In genomic region chr1:59143824-59144223, GRCh38 we compare ENCODE assay signal across 16 cellular contexts.
DNase-seq lines count a peak whose midpoint lies in the region; ATAC-seq and TF ChIP-seq lines count a peak whose summit lies in the region.
"Had no signal": no experiment of that assay in that cellular context is flagged by ENCODE, and none has a peak within 500 bp of the region (broad histone marks: within the 10 kb centered on the region; RNA-seq: fewer than 3 reads in every experiment).

No MANE protein-coding gene starts in this region.

- H2AFZ ChIP-seq in neural cell (ENCODE audit: low read depth, low read length) (no peak overlapping the region), smooth muscle cell (ENCODE audit: low read depth) (no peak overlapping the region)

- H3K4me3 ChIP-seq in epithelial cell of proximal tubule (ENCODE audit: low read depth, low read length), result no peak overlapping the region
- H3K4me3 ChIP-seq in neural cell (ENCODE audit: low read length), result no peak overlapping the region
- no peak overlapping the region for H3K4me3 ChIP-seq in smooth muscle cell
- H3K4me3 ChIP-seq: SK-N-MC had no signal

- H3K27me3 ChIP-seq in neural cell (ENCODE audit: insufficient read depth, low read depth, low read length), result peaks cover 18% of the 10 kb centered on the region
- H3K27me3 ChIP-seq in smooth muscle cell (ENCODE audit: low read depth), result no peaks in the 10 kb centered on the region

- H4K20me1 ChIP-seq in neural cell (ENCODE audit: insufficient read depth), result no peaks in the 10 kb centered on the region
- no peaks in the 10 kb centered on the region for H4K20me1 ChIP-seq in smooth muscle cell (ENCODE audit: low read depth)

- intact Hi-C loops in activated CD4-positive, alpha-beta T cell treated with anti-CD3 and anti-CD28 coated beads, Interleukin-2, amount 10 ng/mL, durations not matched to agents 24 days and 14 days (cut with micrococcal nuclease), result loop anchor here (1.0 to 10.0 kb wide), 4 partner anchors 7 to 359 kb away; partner anchors contain the start of gene JUN

- H3K79me2 ChIP-seq in neural cell (replicated peaks; ENCODE audit: insufficient read depth, low read length), result no peaks in the 10 kb centered on the region
- H3K79me2 ChIP-seq in smooth muscle cell (ENCODE audit: low read depth), result no peaks in the 10 kb centered on the region

- no peak overlapping the region for H3K4me2 ChIP-seq in neural cell (ENCODE audit: low read length)
- no peak overlapping the region for H3K4me2 ChIP-seq in smooth muscle cell

- peaks cover 5% of the 10 kb centered on the region for H3K9me3 Mint-ChIP-seq in activated CD4-positive, alpha-beta T cell treated with anti-CD3 and anti-CD28 coated beads, Interleukin-2, amount 10 ng/mL, durations not matched to agents 24 days and 14 days
- H3K9me3 Mint-ChIP-seq: activated T-cell treated with anti-CD3 and anti-CD28 coated beads, Interleukin-2, amount 50 U/mL, for 72 hours; stimulated activated memory B cell treated with anti-CD40 and anti-IgM and Interleukin-4, amounts not matched to agents 10 μg/mL and 1 μg/mL and 100 μg/mL, for 72 hours had no signal

- H3K9me3 ChIP-seq in neural cell (ENCODE audit: low read length) (no peaks in the 10 kb centered on the region), smooth muscle cell (replicated peaks; ENCODE audit: low read depth) (no peaks in the 10 kb centered on the region)
- H3K9me3 ChIP-seq: neutrophil had no signal

- H3K4me1 Mint-ChIP-seq in activated CD4-positive, alpha-beta T cell treated with anti-CD3 and anti-CD28 coated beads, Interleukin-2, amount 10 ng/mL, durations not matched to agents 24 days and 14 days, result peaks cover 55% of the 10 kb centered on the region

- H3K27ac Mint-ChIP-seq in activated CD4-positive, alpha-beta T cell treated with anti-CD3 and anti-CD28 coated beads, Interleukin-2, amount 10 ng/mL, durations not matched to agents 24 days and 14 days, result no peak overlapping the region
- H3K27ac Mint-ChIP-seq: activated T-cell treated with anti-CD3 and anti-CD28 coated beads, Interleukin-2, amount 50 U/mL, for 72 hours; CD4-positive, CD25-positive, alpha-beta regulatory T cell had no signal

- TF ChIP-seq CTCF in epithelial cell of proximal tubule (conservative IDR thresholded peaks at IDR 0.05; ENCODE audit: low read depth, low read length) (no peak), neural cell (IDR thresholded peaks at IDR 0.05; ENCODE audit: poor library complexity, severe bottlenecking) (no peak), smooth muscle cell (IDR thresholded peaks at IDR 0.05; ENCODE audit: borderline replicate concordance, insufficient read depth, poor library complexity, severe bottlenecking) (no peak)

- no peaks in the 10 kb centered on the region for H3K27me3 Mint-ChIP-seq in activated CD4-positive, alpha-beta T cell treated with anti-CD3 and anti-CD28 coated beads, Interleukin-2, amount 10 ng/mL, durations not matched to agents 24 days and 14 days
- H3K27me3 Mint-ChIP-seq: CD4-positive, CD25-positive, alpha-beta regulatory T cell; stimulated activated memory B cell treated with anti-CD40 and anti-IgM and Interleukin-4, amounts not matched to agents 10 μg/mL and 1 μg/mL and 100 μg/mL, for 72 hours had no signal

- no peaks in the 10 kb centered on the region for H3K4me1 ChIP-seq in smooth muscle cell (ENCODE audit: low read depth)

- 53% methylated on average over 2 of the region's 2 CpGs for WGBS in smooth muscle cell (ENCODE audit: low lambda C conversion rate)

- H3K9me2 ChIP-seq in neural cell (ENCODE audit: insufficient read depth, low read length), result no peaks in the 10 kb centered on the region

- in situ Hi-C loops in Caki2 (cut with HindIII; ENCODE audit: low pct_unique_long_range_greater_than_20kb, low sequenced_read_pairs), result loop anchor here (10.0 kb wide), 1 partner anchor 319 kb away; no protein-coding TSS in a partner anchor

- no peak overlapping the region for H3K4me3 Mint-ChIP-seq in activated CD4-positive, alpha-beta T cell treated with anti-CD3 and anti-CD28 coated beads, Interleukin-2, amount 10 ng/mL, durations not matched to agents 24 days and 14 days
- H3K4me3 Mint-ChIP-seq: CD4-positive, CD25-positive, alpha-beta regulatory T cell; stimulated activated memory B cell treated with anti-CD40 and anti-IgM and Interleukin-4, amounts not matched to agents 10 μg/mL and 1 μg/mL and 100 μg/mL, for 72 hours had no signal

- H3K9ac ChIP-seq in neural cell (ENCODE audit: low read length) (no peak overlapping the region), smooth muscle cell (ENCODE audit: low read depth) (no peak overlapping the region)

- H3K27ac ChIP-seq in neural cell (ENCODE audit: low read length) (no peak overlapping the region), smooth muscle cell (ENCODE audit: low read depth) (no peak overlapping the region)
- H3K27ac ChIP-seq: neutrophil, SK-N-MC had no signal

- no peak for TF ChIP-seq RAD21 in neural cell (conservative IDR thresholded peaks at IDR 0.05)

- no peaks in the 10 kb centered on the region for H3K36me3 Mint-ChIP-seq in activated CD4-positive, alpha-beta T cell treated with anti-CD3 and anti-CD28 coated beads, Interleukin-2, amount 10 ng/mL, durations not matched to agents 24 days and 14 days (ENCODE audit: low read depth)
- H3K36me3 Mint-ChIP-seq: CD4-positive, CD25-positive, alpha-beta regulatory T cell; stimulated activated memory B cell treated with anti-CD40 and anti-IgM and Interleukin-4, amounts not matched to agents 10 μg/mL and 1 μg/mL and 100 μg/mL, for 72 hours had no signal

- peak; percentile 58 for DNase-seq in Caki2 (ENCODE audit: low read depth)
- DNase-seq in NCI-H226, result peak; percentile 57
- peak; percentile 85 for DNase-seq in epithelial cell of proximal tubule (ENCODE audit: low read depth)
- no peak for DNase-seq in activated CD4-positive, alpha-beta T cell treated with anti-CD3 and anti-CD28 coated beads, Interleukin-2, amount 10 ng/mL, durations not matched to agents 24 days and 14 days
- DNase-seq in NCI-H2081 (lab: John Stamatoyannopoulos, UW), result no peak
- no peak for DNase-seq in smooth muscle cell (lab: John Stamatoyannopoulos, UW; ENCODE audit: unreplicated experiment)
- DNase-seq: activated T-cell treated with anti-CD3 and anti-CD28 coated beads, Interleukin-2, amount 50 U/mL, for 72 hours; CD4-positive, CD25-positive, alpha-beta regulatory T cell; NCI-H1417; stimulated activated CD4-positive, alpha-beta T cell treated with anti-CD3 and anti-CD28 coated beads, Interleukin-1b, Interleukin-23, amount 100 ng/mL, for 48 hours had no signal

- no peaks in the 10 kb centered on the region for H3F3A ChIP-seq in neural cell (ENCODE audit: insufficient read depth, low read length, poor library complexity, severe bottlenecking)
- H3F3A ChIP-seq in smooth muscle cell (ENCODE audit: low read depth), result peaks cover 4% of the 10 kb centered on the region

- H3K36me3 ChIP-seq in neural cell (ENCODE audit: insufficient read depth, low read length) (no peaks in the 10 kb centered on the region), smooth muscle cell (ENCODE audit: low read depth) (no peaks in the 10 kb centered on the region)
- H3K36me3 ChIP-seq: neutrophil had no signal

- ATAC-seq in GM18873 (IDR thresholded peaks at IDR 0.05; ENCODE audit: low FRiP score, unreplicated experiment), result no peak
- ATAC-seq: activated CD4-positive, CD25-positive, alpha-beta regulatory T cell treated with anti-CD3 and anti-CD28 coated beads, Interleukin-2, amount 50 U/mL, for 24 hours; activated T-cell treated with anti-CD3 and anti-CD28 coated beads, Interleukin-2, amount 50 U/mL, for 72 hours; stimulated activated memory B cell treated with anti-CD40 and anti-IgM and Interleukin-4, amounts not matched to agents 10 μg/mL and 1 μg/mL and 100 μg/mL, for 72 hours had no signal

- no peak for TF ChIP-seq EP300 in neural cell (conservative IDR thresholded peaks at IDR 0.05; ENCODE audit: poor library complexity, severe bottlenecking)

TF ChIP-seq in neural cell, 6 proteins besides CTCF, POLR2A, EP300 and RAD21:
- TF ChIP-seq REST (IDR thresholded peaks at IDR 0.05; ENCODE audit: borderline replicate concordance) (peak; percentile 28), EZH2 (IDR thresholded peaks at IDR 0.05; ENCODE audit: borderline replicate concordance, insufficient read depth, low read length, poor library complexity, severe bottlenecking) (no peak)

Comparison
In these comparisons a context has a peak if more than half of its experiments do, and no peak if none do; other contexts are left out.
1. DNase-seq: peak in Caki2 (single experiment), NCI-H226 (single experiment) and epithelial cell of proximal tubule (single experiment); none in activated CD4-positive, alpha-beta T cell treated with anti-CD3 and anti-CD28 coated beads, Interleukin-2, amount 10 ng/mL, durations not matched to agents 24 days and 14 days (single experiment), NCI-H2081 (0 of 2) and smooth muscle cell (single experiment).